ENCODE assay signal across 20 cellular contexts in genomic region chr12:74977832-74978481, GRCh38.
"Had no signal": no experiment of that assay in that cellular context is flagged by ENCODE, and none has a peak within 500 bp of the region (broad histone marks: within the 10 kb centered on the region; RNA-seq: fewer than 3 reads in every experiment).

No MANE protein-coding gene starts in this region.

- H3K36me3 ChIP-seq: colonic mucosa, esophagus squamous epithelium, gastroesophageal sphincter, left lung, lower lobe of right lung, sigmoid colon had no signal

- H3K4me3 Mint-ChIP-seq: memory B cell; natural killer cell treated with Interleukin-12 subunit alpha and Interleukin-12 subunit beta and Interleukin-15 and Interleukin-18, amount 100 ng/mL, for 72 hours; type B pancreatic cell had no signal

- H3K27ac ChIP-seq: colonic mucosa, esophagus squamous epithelium, gastroesophageal sphincter, left lung, lower lobe of right lung, parathyroid adenoma, sigmoid colon, skin epidermis had no signal

- H3K79me2 ChIP-seq: parathyroid adenoma had no signal

- H3K36me3 Mint-ChIP-seq: memory B cell; natural killer cell treated with Interleukin-12 subunit alpha and Interleukin-12 subunit beta and Interleukin-15 and Interleukin-18, amount 100 ng/mL, for 72 hours; type B pancreatic cell had no signal

- DNase-seq: colonic mucosa; dermis blood vessel endothelial cell; esophagus squamous epithelium; foreskin fibroblast; glutamatergic neuron; islet precursor cell; left lung; lower lobe of right lung; midbrain; occipital lobe; sigmoid colon; stimulated activated CD4-positive, alpha-beta T cell treated with anti-CD3 and anti-CD28 coated beads, Interleukin-2, amount 100 ng/mL, for 24 hours; stimulated activated naive CD4-positive, alpha-beta T cell had no signal

- FAIRE-seq: urothelium cell line had no signal

- H2AFZ ChIP-seq: parathyroid adenoma had no signal

- H3K4me3 ChIP-seq: colonic mucosa, esophagus squamous epithelium, gastroesophageal sphincter, left lung, lower lobe of right lung, sigmoid colon, skin epidermis had no signal

- H3K27me3 Mint-ChIP-seq: memory B cell; natural killer cell treated with Interleukin-12 subunit alpha and Interleukin-12 subunit beta and Interleukin-15 and Interleukin-18, amount 100 ng/mL, for 72 hours; type B pancreatic cell had no signal

- H3K27me3 ChIP-seq: colonic mucosa, esophagus squamous epithelium, gastroesophageal sphincter, left lung, sigmoid colon had no signal

- H3K4me1 ChIP-seq: colonic mucosa, esophagus squamous epithelium, gastroesophageal sphincter, left lung, lower lobe of right lung, parathyroid adenoma, sigmoid colon had no signal

- H3K27ac Mint-ChIP-seq: memory B cell; natural killer cell treated with Interleukin-12 subunit alpha and Interleukin-12 subunit beta and Interleukin-15 and Interleukin-18, amount 100 ng/mL, for 72 hours; type B pancreatic cell had no signal

- H3K9ac ChIP-seq: parathyroid adenoma had no signal

- ATAC-seq: gastroesophageal sphincter; left lung; lower lobe of right lung; natural killer cell treated with Interleukin-12 subunit alpha and Interleukin-12 subunit beta and Interleukin-15 and Interleukin-18, amount 100 ng/mL, for 72 hours had no signal

- H3K9me3 ChIP-seq: colonic mucosa, esophagus squamous epithelium, gastroesophageal sphincter, left lung, lower lobe of right lung, sigmoid colon had no signal

- H3K4me1 Mint-ChIP-seq: memory B cell had no signal
